ENCODE assay signal across 1 cellular context in the genomic region with DNA sequence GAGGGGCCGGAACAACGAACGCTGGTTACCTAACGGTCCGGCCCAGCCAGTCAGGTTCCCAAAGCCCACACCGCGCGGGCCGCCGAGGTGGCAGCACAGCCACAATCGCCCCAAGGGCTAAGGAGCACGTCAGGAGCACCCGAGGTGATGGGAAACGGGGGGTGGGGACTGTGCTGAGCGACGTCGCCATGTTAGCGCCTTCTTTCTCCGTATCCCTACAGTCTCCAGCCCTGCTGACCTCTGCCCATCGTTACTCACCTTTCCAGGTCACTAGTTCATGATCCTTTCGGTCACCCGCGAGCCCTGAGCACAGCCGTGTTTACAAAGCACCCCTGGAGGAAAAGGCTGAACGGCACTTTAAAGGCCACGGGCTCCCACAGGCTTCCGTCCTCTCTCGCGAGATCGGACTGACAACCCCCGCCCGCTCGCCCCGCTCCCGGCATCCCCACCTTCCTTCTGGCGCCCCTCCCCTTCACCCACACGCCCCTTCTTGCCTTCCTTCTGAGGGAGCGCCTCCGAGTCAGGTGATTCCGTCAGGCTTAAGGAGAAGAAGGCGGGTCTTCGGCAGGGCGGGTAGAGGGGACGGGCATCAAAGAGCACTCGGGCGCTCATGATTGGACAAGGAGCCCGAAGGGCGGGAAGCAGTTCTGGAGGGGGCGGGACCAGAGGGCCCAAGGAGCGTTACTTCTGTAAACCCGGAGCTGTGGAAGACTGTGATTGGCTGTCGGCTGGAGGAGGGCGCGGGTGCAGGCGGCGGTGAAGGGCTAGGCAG.
TF ChIP-seq lines count a peak whose summit lies in the region.

A gene with protein sequence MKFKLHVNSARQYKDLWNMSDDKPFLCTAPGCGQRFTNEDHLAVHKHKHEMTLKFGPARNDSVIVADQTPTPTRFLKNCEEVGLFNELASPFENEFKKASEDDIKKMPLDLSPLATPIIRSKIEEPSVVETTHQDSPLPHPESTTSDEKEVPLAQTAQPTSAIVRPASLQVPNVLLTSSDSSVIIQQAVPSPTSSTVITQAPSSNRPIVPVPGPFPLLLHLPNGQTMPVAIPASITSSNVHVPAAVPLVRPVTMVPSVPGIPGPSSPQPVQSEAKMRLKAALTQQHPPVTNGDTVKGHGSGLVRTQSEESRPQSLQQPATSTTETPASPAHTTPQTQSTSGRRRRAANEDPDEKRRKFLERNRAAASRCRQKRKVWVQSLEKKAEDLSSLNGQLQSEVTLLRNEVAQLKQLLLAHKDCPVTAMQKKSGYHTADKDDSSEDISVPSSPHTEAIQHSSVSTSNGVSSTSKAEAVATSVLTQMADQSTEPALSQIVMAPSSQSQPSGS (minus strand): TSS at position 412 of the 772 bp plus-strand sequence. CDS start 31,760 bp downstream, outside the sequence.

TF ChIP-seq in WTC11, 78 proteins besides CTCF, POLR2A, EP300 and RAD21 (continued from another document):
- TF ChIP-seq, protein P1, sequence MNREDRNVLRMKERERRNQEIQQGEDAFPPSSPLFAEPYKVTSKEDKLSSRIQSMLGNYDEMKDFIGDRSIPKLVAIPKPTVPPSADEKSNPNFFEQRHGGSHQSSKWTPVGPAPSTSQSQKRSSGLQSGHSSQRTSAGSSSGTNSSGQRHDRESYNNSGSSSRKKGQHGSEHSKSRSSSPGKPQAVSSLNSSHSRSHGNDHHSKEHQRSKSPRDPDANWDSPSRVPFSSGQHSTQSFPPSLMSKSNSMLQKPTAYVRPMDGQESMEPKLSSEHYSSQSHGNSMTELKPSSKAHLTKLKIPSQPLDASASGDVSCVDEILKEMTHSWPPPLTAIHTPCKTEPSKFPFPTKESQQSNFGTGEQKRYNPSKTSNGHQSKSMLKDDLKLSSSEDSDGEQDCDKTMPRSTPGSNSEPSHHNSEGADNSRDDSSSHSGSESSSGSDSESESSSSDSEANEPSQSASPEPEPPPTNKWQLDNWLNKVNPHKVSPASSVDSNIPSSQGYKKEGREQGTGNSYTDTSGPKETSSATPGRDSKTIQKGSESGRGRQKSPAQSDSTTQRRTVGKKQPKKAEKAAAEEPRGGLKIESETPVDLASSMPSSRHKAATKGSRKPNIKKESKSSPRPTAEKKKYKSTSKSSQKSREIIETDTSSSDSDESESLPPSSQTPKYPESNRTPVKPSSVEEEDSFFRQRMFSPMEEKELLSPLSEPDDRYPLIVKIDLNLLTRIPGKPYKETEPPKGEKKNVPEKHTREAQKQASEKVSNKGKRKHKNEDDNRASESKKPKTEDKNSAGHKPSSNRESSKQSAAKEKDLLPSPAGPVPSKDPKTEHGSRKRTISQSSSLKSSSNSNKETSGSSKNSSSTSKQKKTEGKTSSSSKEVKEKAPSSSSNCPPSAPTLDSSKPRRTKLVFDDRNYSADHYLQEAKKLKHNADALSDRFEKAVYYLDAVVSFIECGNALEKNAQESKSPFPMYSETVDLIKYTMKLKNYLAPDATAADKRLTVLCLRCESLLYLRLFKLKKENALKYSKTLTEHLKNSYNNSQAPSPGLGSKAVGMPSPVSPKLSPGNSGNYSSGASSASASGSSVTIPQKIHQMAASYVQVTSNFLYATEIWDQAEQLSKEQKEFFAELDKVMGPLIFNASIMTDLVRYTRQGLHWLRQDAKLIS (CRISPR knock-in tag; IDR thresholded peaks at IDR 0.05; ENCODE audit: borderline replicate concordance): no peak
- TF ChIP-seq, protein P2, sequence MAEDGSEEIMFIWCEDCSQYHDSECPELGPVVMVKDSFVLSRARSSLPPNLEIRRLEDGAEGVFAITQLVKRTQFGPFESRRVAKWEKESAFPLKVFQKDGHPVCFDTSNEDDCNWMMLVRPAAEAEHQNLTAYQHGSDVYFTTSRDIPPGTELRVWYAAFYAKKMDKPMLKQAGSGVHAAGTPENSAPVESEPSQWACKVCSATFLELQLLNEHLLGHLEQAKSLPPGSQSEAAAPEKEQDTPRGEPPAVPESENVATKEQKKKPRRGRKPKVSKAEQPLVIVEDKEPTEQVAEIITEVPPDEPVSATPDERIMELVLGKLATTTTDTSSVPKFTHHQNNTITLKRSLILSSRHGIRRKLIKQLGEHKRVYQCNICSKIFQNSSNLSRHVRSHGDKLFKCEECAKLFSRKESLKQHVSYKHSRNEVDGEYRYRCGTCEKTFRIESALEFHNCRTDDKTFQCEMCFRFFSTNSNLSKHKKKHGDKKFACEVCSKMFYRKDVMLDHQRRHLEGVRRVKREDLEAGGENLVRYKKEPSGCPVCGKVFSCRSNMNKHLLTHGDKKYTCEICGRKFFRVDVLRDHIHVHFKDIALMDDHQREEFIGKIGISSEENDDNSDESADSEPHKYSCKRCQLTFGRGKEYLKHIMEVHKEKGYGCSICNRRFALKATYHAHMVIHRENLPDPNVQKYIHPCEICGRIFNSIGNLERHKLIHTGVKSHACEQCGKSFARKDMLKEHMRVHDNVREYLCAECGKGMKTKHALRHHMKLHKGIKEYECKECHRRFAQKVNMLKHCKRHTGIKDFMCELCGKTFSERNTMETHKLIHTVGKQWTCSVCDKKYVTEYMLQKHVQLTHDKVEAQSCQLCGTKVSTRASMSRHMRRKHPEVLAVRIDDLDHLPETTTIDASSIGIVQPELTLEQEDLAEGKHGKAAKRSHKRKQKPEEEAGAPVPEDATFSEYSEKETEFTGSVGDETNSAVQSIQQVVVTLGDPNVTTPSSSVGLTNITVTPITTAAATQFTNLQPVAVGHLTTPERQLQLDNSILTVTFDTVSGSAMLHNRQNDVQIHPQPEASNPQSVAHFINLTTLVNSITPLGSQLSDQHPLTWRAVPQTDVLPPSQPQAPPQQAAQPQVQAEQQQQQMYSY (CRISPR knock-in tag; IDR thresholded peaks at IDR 0.05): no peak
- TF ChIP-seq, protein P3, sequence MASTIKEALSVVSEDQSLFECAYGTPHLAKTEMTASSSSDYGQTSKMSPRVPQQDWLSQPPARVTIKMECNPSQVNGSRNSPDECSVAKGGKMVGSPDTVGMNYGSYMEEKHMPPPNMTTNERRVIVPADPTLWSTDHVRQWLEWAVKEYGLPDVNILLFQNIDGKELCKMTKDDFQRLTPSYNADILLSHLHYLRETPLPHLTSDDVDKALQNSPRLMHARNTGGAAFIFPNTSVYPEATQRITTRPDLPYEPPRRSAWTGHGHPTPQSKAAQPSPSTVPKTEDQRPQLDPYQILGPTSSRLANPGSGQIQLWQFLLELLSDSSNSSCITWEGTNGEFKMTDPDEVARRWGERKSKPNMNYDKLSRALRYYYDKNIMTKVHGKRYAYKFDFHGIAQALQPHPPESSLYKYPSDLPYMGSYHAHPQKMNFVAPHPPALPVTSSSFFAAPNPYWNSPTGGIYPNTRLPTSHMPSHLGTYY (CRISPR knock-in tag; IDR thresholded peaks at IDR 0.05): no peak
